ENCODE assay signal across 12 cellular contexts in genomic region chr10:116608683-116609594, GRCh38. TPM values are rescaled to one million over a fixed set of nuclear protein-coding genes. Genes with fewer than 3 reads are reported as not detected.
A peak's percentile ranks its signal among the peaks of the same experiment; 100 is the strongest.
DNase-seq lines count a peak whose midpoint lies in the region; TF ChIP-seq lines count a peak whose summit lies in the region.
"Had no signal": no experiment of that assay in that cellular context is flagged by ENCODE, and none has a peak within 500 bp of the region (broad histone marks: within the 10 kb centered on the region; RNA-seq: fewer than 3 reads in every experiment).

No MANE protein-coding gene starts in this region.

- H3K9me3 ChIP-seq in HUES48 (ENCODE audit: control insufficient read depth, insufficient read depth, low read length) (no peaks in the 10 kb centered on the region), skeletal muscle tissue (ENCODE audit: control insufficient read depth in 3 of 3, low read length in 3 of 3) (peaks cover 0 to 4% (median 0%) of the 10 kb centered on the region in 3 donors)

- H3K27ac ChIP-seq in HUES48 (ENCODE audit: low read depth, low read length) (no peak overlapping the region), coronary artery (no peak overlapping the region), skeletal muscle tissue (ENCODE audit: low read depth, low read length) (no peak overlapping the region)

- H3K4me1 ChIP-seq in HUES48 (ENCODE audit: control insufficient read depth, insufficient read depth, low read length), result no peaks in the 10 kb centered on the region; the same call in 1 of the 2 replicates
- H3K4me1 ChIP-seq in skeletal muscle tissue (ENCODE audit: control insufficient read depth in 3 of 3, insufficient read depth in 3 of 3, low read length in 3 of 3), result no peaks in the 10 kb centered on the region

- H3K27me3 ChIP-seq in HUES48 (ENCODE audit: control insufficient read depth, insufficient read depth, low read length) (peaks cover 22% of the 10 kb centered on the region), skeletal muscle tissue (ENCODE audit: control insufficient read depth in 3 of 3, insufficient read depth in 3 of 3, low read length in 3 of 3) (peaks cover 12 to 17% (median 14%) of the 10 kb centered on the region in 3 donors)

- H3K9ac ChIP-seq in HUES48 (ENCODE audit: low read depth, low read length) (peak overlapping the region; percentile 52), skeletal muscle tissue (ENCODE audit: low read depth in 1 of 3, low read length in 3 of 3) (no peak overlapping the region)

- H3K36me3 ChIP-seq in HUES48 (ENCODE audit: control insufficient read depth, insufficient read depth, low read length) (no peaks in the 10 kb centered on the region), skeletal muscle tissue (ENCODE audit: control insufficient read depth in 3 of 3, insufficient read depth in 3 of 3, low read length in 3 of 3) (no peaks in the 10 kb centered on the region)

- TF ChIP-seq POLR2A in erythroblast (IDR thresholded peaks at IDR 0.05; ENCODE audit: low read length), result no peak

- DNase-seq in coronary artery (ENCODE audit: low spot score) (no peak), islet precursor cell (peak; percentile 63), erythroblast (lab: John Stamatoyannopoulos, UW) (no peak), OCI-M2 (lab: John Stamatoyannopoulos, UW; ENCODE audit: unreplicated experiment) (no peak), RPMI8226 (no peak)
- DNase-seq in NK-92 treated with Interleukin-12 subunit alpha and Interleukin-12 subunit beta, amount 100 ng/mL, for 24 hours (lab: John Stamatoyannopoulos, UW), result no peak
- DNase-seq: CD4-positive, alpha-beta memory T cell; HCEC 1CT; midbrain; stimulated activated naive CD4-positive, alpha-beta T cell had no signal

- H3K4me3 ChIP-seq in HUES48 (ENCODE audit: low read depth, low read length) (peak overlapping the region; percentile 70), coronary artery (peak overlapping the region; percentile 34), skeletal muscle tissue (ENCODE audit: low read length in 3 of 3) (peak overlapping the region in 2 of 3 donors; percentile 4 to 29)

- TF ChIP-seq CTCF in coronary artery (IDR thresholded peaks at IDR 0.05), result no peak

RNA-seq across cellular contexts. Expression of gene PNLIPRP2, which starts 11.8 kb away (rescaled TPM):
- not detected for total RNA-seq in skeletal muscle tissue
- total RNA-seq: CD4-positive, alpha-beta memory T cell had no signal

RNA-seq across cellular contexts. Expression of gene PNLIPRP1, which starts 18.2 kb away (rescaled TPM):
- not detected for total RNA-seq in skeletal muscle tissue
- total RNA-seq: CD4-positive, alpha-beta memory T cell had no signal

Comparison
In these comparisons a context has a peak if more than half of its experiments do, and no peak if none do; other contexts are left out.
1. H3K4me3 ChIP-seq: peak in every context shown above with its lines; median percentile 70 in HUES48; 34 in coronary artery; 16 in skeletal muscle tissue.